Comparison of ENCODE assay signal across 8 cellular contexts in genomic region chr17:5110816-5111215, GRCh38. TPM values are rescaled to one million over a fixed set of nuclear protein-coding genes. Genes with fewer than 3 reads are reported as not detected.
DNase-seq lines count a peak whose midpoint lies in the region; ATAC-seq and TF ChIP-seq lines count a peak whose summit lies in the region.

No MANE protein-coding gene starts in this region.

- DNase-seq in RPMI8226 (peak; percentile 18), esophagus squamous epithelium (lab: John Stamatoyannopoulos, UW) (no peak), sciatic nerve (ENCODE audit: low spot score) (peak; percentile 45), A172 (ENCODE audit: low spot score) (no peak), T1000 (lab: John Stamatoyannopoulos, UW) (no peak)

- H3K4me1 ChIP-seq in esophagus squamous epithelium, result peaks cover 3 to 28% (median 7%) of the 10 kb centered on the region in 3 donors

- no peak for TF ChIP-seq POLR2A in esophagus squamous epithelium (IDR thresholded peaks at IDR 0.05)

- intact Hi-C loops in esophagus squamous epithelium (cut with DNase I), result no loop called here
- intact Hi-C loops in sciatic nerve (cut with DNase I), result no loop called here

- peak overlapping the region; percentile 56 to 93 (median 78) for H3K4me3 ChIP-seq in esophagus squamous epithelium

- peaks cover 3 to 17% (median 5%) of the 10 kb centered on the region in 4 donors for H3K27me3 ChIP-seq in esophagus squamous epithelium

- no peaks in the 10 kb centered on the region for H3K9me3 ChIP-seq in esophagus squamous epithelium

- H3K27ac ChIP-seq in esophagus squamous epithelium, result peak overlapping the region in 1 of 4 donors; percentile 77

- TF ChIP-seq CTCF in esophagus squamous epithelium (IDR thresholded peaks at IDR 0.05), result no peak

- H3K36me3 ChIP-seq in esophagus squamous epithelium, result peaks cover 0 to 38% (median 3%) of the 10 kb centered on the region in 3 donors

- ATAC-seq in GM21515 (IDR thresholded peaks at IDR 0.05; ENCODE audit: unreplicated experiment), result peak; percentile 3
- no peak for ATAC-seq in sciatic nerve
- ATAC-seq in HG03095 (IDR thresholded peaks at IDR 0.05; ENCODE audit: unreplicated experiment), result no peak
- no peak for ATAC-seq in HG03378 (IDR thresholded peaks at IDR 0.05; ENCODE audit: unreplicated experiment)

- whole genome bisulfite sequencing in esophagus squamous epithelium, 2 donors, result 12 to 24% methylated on average over 7 to 8 of the region's 8 CpGs

RNA-seq across cellular contexts. Expression of gene ZNF232, which starts 0.9 kb away (rescaled TPM):
- total RNA-seq in esophagus squamous epithelium, result 1 to 10 TPM; 4.5 to 7.8 (median 5.8) TPM
- total RNA-seq in sciatic nerve, result 10.0 TPM
- not detected in 2 replicates for total RNA-seq in A172 (2014; rRNA removed; shearing (Covaris generic))

RNA-seq across cellular contexts. Expression of gene USP6, which starts 5.0 kb away (rescaled TPM):
- under 1 TPM in 2 of 4 donors, not detected in 2; under 0.01 to 0.09 TPM for total RNA-seq in esophagus squamous epithelium
- 0.31 TPM for total RNA-seq in sciatic nerve
- total RNA-seq in A172 (2014; rRNA removed; shearing (Covaris generic)), result 0.07 TPM in 1 of 2 replicates, not detected in the other

RNA-seq across cellular contexts. Expression of gene ZFP3, which starts 32.5 kb away (rescaled TPM):
- 1 to 10 TPM; 1.4 to 6.1 (median 2.3) TPM for total RNA-seq in esophagus squamous epithelium
- total RNA-seq in sciatic nerve, result 6.6 TPM
- 0.72 and 1.1 TPM in 2 replicates for total RNA-seq in A172 (2014; rRNA removed; shearing (Covaris generic))

Comparison
In these comparisons a context has a peak if more than half of its experiments do, and no peak if none do; other contexts are left out.
1. DNase-seq: peak in RPMI8226 (single experiment) and sciatic nerve (single experiment); none in esophagus squamous epithelium (single experiment), A172 (single experiment) and T1000 (single experiment).